ENCODE assay signal across 8 cellular contexts in genomic region chr10:18400201-18400910, GRCh38.
DNase-seq lines count a peak whose midpoint lies in the region; ATAC-seq lines count a peak whose summit lies in the region.

No MANE protein-coding gene starts in this region.

- 17% methylated on average over 18 of the region's 18 CpGs for WGBS in right cardiac atrium

- no peaks in the 10 kb centered on the region for H3K9me3 ChIP-seq in right cardiac atrium (ENCODE audit: control insufficient read depth, low read length)

- no peak overlapping the region for H3K4me3 ChIP-seq in right cardiac atrium (ENCODE audit: low read length)

- H3K4me3 Mint-ChIP-seq in activated T-helper 17 cell treated with anti-CD3 and anti-CD28 coated beads, Interleukin-2, amount 50 U/mL, for 72 hours: peak overlapping the region; percentile 11
- peak overlapping the region in 1 of 2 donors; percentile 17 for H3K4me3 Mint-ChIP-seq in effector memory CD8-positive, alpha-beta T cell

- no peak overlapping the region for H3K27ac ChIP-seq in right cardiac atrium (ENCODE audit: low read length)

- ATAC-seq in Right ventricle myocardium superior (ENCODE audit: poor library complexity) (peak; percentile 36), right cardiac atrium (no peak), HG03460 (IDR thresholded peaks at IDR 0.05; ENCODE audit: unreplicated experiment) (peak; percentile 53), left lobe of liver (peak; percentile 93), HG02885 (IDR thresholded peaks at IDR 0.05; ENCODE audit: poor library complexity, unreplicated experiment) (no peak), HG02973 (IDR thresholded peaks at IDR 0.05; ENCODE audit: unreplicated experiment) (no peak)
- no peak for ATAC-seq in activated T-helper 17 cell treated with anti-CD3 and anti-CD28 coated beads, Interleukin-2, amount 50 U/mL, for 72 hours (replicated peaks)
- ATAC-seq in effector memory CD8-positive, alpha-beta T cell (replicated peaks): no peak

- no peaks in the 10 kb centered on the region for H3K4me1 Mint-ChIP-seq in activated T-helper 17 cell treated with anti-CD3 and anti-CD28 coated beads, Interleukin-2, amount 50 U/mL, for 72 hours
- peaks cover 0 to 12% of the 10 kb centered on the region in 2 donors for H3K4me1 Mint-ChIP-seq in effector memory CD8-positive, alpha-beta T cell (ENCODE audit: low read depth in 2 of 2)

- intact Hi-C loops in Right ventricle myocardium superior (cut with DNase I): no loop called here
- intact Hi-C loops in right cardiac atrium (cut with DNase I): no loop called here

- no peaks in the 10 kb centered on the region for H3K9me3 Mint-ChIP-seq in activated T-helper 17 cell treated with anti-CD3 and anti-CD28 coated beads, Interleukin-2, amount 50 U/mL, for 72 hours
- H3K9me3 Mint-ChIP-seq in effector memory CD8-positive, alpha-beta T cell: no peaks in the 10 kb centered on the region

- H3K36me3 Mint-ChIP-seq in activated T-helper 17 cell treated with anti-CD3 and anti-CD28 coated beads, Interleukin-2, amount 50 U/mL, for 72 hours (ENCODE audit: low read depth): no peaks in the 10 kb centered on the region
- H3K36me3 Mint-ChIP-seq in effector memory CD8-positive, alpha-beta T cell (ENCODE audit: insufficient read depth): no peaks in the 10 kb centered on the region

- H3K27me3 Mint-ChIP-seq in activated T-helper 17 cell treated with anti-CD3 and anti-CD28 coated beads, Interleukin-2, amount 50 U/mL, for 72 hours: peaks cover 8% of the 10 kb centered on the region
- H3K27me3 Mint-ChIP-seq in effector memory CD8-positive, alpha-beta T cell: peaks cover 0 to 15% of the 10 kb centered on the region in 2 donors

- H3K27me3 ChIP-seq in right cardiac atrium (ENCODE audit: control insufficient read depth, insufficient read depth): no peaks in the 10 kb centered on the region

- no peak overlapping the region for H3K27ac Mint-ChIP-seq in activated T-helper 17 cell treated with anti-CD3 and anti-CD28 coated beads, Interleukin-2, amount 50 U/mL, for 72 hours
- no peak overlapping the region for H3K27ac Mint-ChIP-seq in effector memory CD8-positive, alpha-beta T cell

- DNase-seq in Right ventricle myocardium superior (no peak), right cardiac atrium (no peak), left lobe of liver (ENCODE audit: low spot score) (peak; percentile 66)
- DNase-seq in effector memory CD8-positive, alpha-beta T cell: no peak

- no peaks in the 10 kb centered on the region for H3K4me1 ChIP-seq in right cardiac atrium (ENCODE audit: control insufficient read depth, insufficient read depth, low read length)

Comparison
In these comparisons a context has a peak if more than half of its experiments do, and no peak if none do; other contexts are left out.
1. ATAC-seq: peak in Right ventricle myocardium superior (single experiment), HG03460 (single experiment) and left lobe of liver (single experiment); none in right cardiac atrium (0 of 2), activated T-helper 17 cell treated with anti-CD3 and anti-CD28 coated beads, Interleukin-2, amount 50 U/mL, for 72 hours (single experiment), HG02885 (single experiment), effector memory CD8-positive, alpha-beta T cell (single experiment) and HG02973 (single experiment).